Comparison of ENCODE assay signal across 8 cellular contexts in the genomic region with DNA sequence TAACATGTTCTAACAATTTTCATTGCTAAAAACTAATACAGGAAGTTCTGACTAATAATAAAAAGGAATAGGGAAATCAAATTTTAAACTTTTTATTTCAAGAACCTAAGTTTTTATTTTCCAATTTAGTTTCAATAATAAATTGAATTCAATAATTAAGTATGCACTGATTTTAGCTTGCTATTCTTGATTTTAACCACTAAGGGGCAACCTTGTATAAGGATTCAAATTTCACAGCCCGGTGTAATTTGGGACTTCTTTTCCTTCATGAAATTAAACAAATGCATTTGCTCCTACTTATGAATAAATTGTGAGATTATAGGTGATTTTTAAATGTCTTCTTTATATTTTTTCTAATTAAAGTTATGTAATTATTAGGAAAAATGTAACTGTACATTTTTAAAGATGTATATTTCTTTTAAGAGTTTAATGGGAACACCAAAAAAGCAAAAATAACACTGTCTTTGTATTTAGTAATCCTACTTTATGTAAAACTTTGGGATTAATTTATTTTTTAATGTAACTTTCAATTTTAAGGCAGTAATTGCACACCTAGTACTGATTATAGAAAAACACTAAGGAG.
DNase-seq lines count a peak whose midpoint lies in the region; ATAC-seq and TF ChIP-seq lines count a peak whose summit lies in the region.

No MANE protein-coding gene starts in this region.

- TF ChIP-seq POLR2A in sigmoid colon (IDR thresholded peaks at IDR 0.05), result no peak

- no peak overlapping the region for H3K27ac ChIP-seq in Panc1 (ENCODE audit: low read length)
- H3K27ac ChIP-seq in fibroblast of lung (ENCODE audit: insufficient read depth, low read length), result no peak overlapping the region
- H3K27ac ChIP-seq in sigmoid colon, result no peak overlapping the region

- H3K36me3 ChIP-seq in Panc1 (ENCODE audit: control insufficient read depth, insufficient read depth, low read length) (no peaks in the 10 kb centered on the region), fibroblast of lung (ENCODE audit: control insufficient read depth, insufficient read depth, low read length) (no peaks in the 10 kb centered on the region), sigmoid colon (no peaks in the 10 kb centered on the region)

- CTCF ChIA-PET in Panc1 (lab: Charles Lee), result no interaction called here

- H2AFZ ChIP-seq in fibroblast of lung (ENCODE audit: low read length), result no peak overlapping the region

- H3K27me3 ChIP-seq in Panc1 (ENCODE audit: control insufficient read depth, insufficient read depth, low read length) (no peaks in the 10 kb centered on the region), fibroblast of lung (ENCODE audit: control insufficient read depth, insufficient read depth, low read length) (no peaks in the 10 kb centered on the region), sigmoid colon (no peaks in the 10 kb centered on the region)

- in situ Hi-C loops in Panc1 (cut with HindIII; ENCODE audit: low pct_unique_long_range_greater_than_20kb, low sequenced_read_pairs), result no loop called here

- H3K4me1 ChIP-seq in Panc1 (ENCODE audit: control insufficient read depth, insufficient read depth, low read length) (no peaks in the 10 kb centered on the region), fibroblast of lung (ENCODE audit: control insufficient read depth, extremely low read depth, insufficient read depth, low read length) (no peaks in the 10 kb centered on the region), sigmoid colon (no peaks in the 10 kb centered on the region)

- no peak overlapping the region for H3K9ac ChIP-seq in fibroblast of lung (ENCODE audit: insufficient read depth, low read length)

- WGBS in sigmoid colon, 2 donors, result 1 to 3% methylated on average over 1 of the region's 1 CpG

- intact Hi-C loops in Panc1 (cut with micrococcal nuclease; ENCODE audit: unreplicated experiment) (loop anchor here (5.0 kb wide), 1 partner anchor 316 kb away; no protein-coding TSS in a partner anchor), sigmoid colon (cut with DNase I) (loop anchor here (1.0 to 5.0 kb wide), 3 partner anchors 241 to 1078 kb away; a partner anchor contains a TSS)

- POLR2A ChIA-PET in Panc1 (lab: Charles Lee), result no interaction called here

- peak; percentile 45; the same call in 1 of the 2 replicates for TF ChIP-seq CTCF in Panc1 (IDR thresholded peaks at IDR 0.05)
- TF ChIP-seq CTCF in fibroblast of lung (conservative IDR thresholded peaks at IDR 0.05 in 1 of 2, IDR thresholded peaks at IDR 0.05 in 1 of 2; ENCODE audit: low read depth in 1 of 2, low read length in 2 of 2), result peak; percentile 37 to 48
- TF ChIP-seq CTCF in sigmoid colon (IDR thresholded peaks at IDR 0.05), result peak; percentile 46 to 66 (median 58)

- H4K20me1 ChIP-seq in fibroblast of lung (ENCODE audit: control insufficient read depth, extremely low read depth, insufficient read depth, low read length), result no peaks in the 10 kb centered on the region

- TF ChIP-seq EP300 in sigmoid colon (IDR thresholded peaks at IDR 0.05), result no peak

- no TSS peak for BruUV-seq in Panc1 (replicated peaks; lab: Mats Ljungman, UMichigan)

- DNase-seq in DMS114 treated with DMSO at 0.1 percent for 48 hours (lab: John Stamatoyannopoulos, UW; ENCODE audit: unreplicated experiment) (peak; percentile 47), Panc1 (ENCODE audit: low read depth, low spot score) (no peak), fibroblast of lung (ENCODE audit: low read depth in 2 of 2) (peak; percentile 27 to 58), sigmoid colon (no peak), activated T-cell treated with anti-CD3 and anti-CD28 coated beads for 4 hours (no peak)
- no peak for DNase-seq in stimulated activated CD4-positive, alpha-beta T cell treated with anti-CD3 and anti-CD28 coated beads, Interleukin-4, amount 100 ng/mL, for 4 hours

- H3K4me3 ChIP-seq in Panc1 (ENCODE audit: low read depth in 2 of 2, low read length in 2 of 2), result no peak overlapping the region
- H3K4me3 ChIP-seq in fibroblast of lung (replicated peaks in 1 of 4; ENCODE audit: control extremely low read depth in 1 of 4, insufficient read depth in 1 of 4, low read depth in 3 of 4, low read length in 4 of 4), result no peak overlapping the region
- no peak overlapping the region for H3K4me3 ChIP-seq in sigmoid colon

- no peaks in the 10 kb centered on the region for H3K9me3 ChIP-seq in Panc1 (ENCODE audit: control insufficient read depth, insufficient read depth, low read depth, low read length)
- no peaks in the 10 kb centered on the region for H3K9me3 ChIP-seq in fibroblast of lung (ENCODE audit: control insufficient read depth, insufficient read depth, low read depth, low read length)
- H3K9me3 ChIP-seq in sigmoid colon, result no peaks in the 10 kb centered on the region

- ATAC-seq in HG03060 (IDR thresholded peaks at IDR 0.05; ENCODE audit: low read depth, unreplicated experiment), result peak; percentile 49
- ATAC-seq in Panc1, result no peak
- no peak for ATAC-seq in HG03175 (IDR thresholded peaks at IDR 0.05; ENCODE audit: unreplicated experiment)

- no peaks in the 10 kb centered on the region for H3K79me2 ChIP-seq in fibroblast of lung (ENCODE audit: control insufficient read depth, insufficient read depth, low read length)

- no peak overlapping the region for H3K4me2 ChIP-seq in fibroblast of lung (ENCODE audit: extremely low read depth, insufficient read depth, low read length)

Comparison
In these comparisons a context has a peak if more than half of its experiments do, and no peak if none do; other contexts are left out.
1. DNase-seq: peak in DMS114 treated with DMSO at 0.1 percent for 48 hours (single experiment) and fibroblast of lung (2 of 2); none in Panc1 (single experiment), sigmoid colon (single experiment), activated T-cell treated with anti-CD3 and anti-CD28 coated beads for 4 hours (single experiment) and stimulated activated CD4-positive, alpha-beta T cell treated with anti-CD3 and anti-CD28 coated beads, Interleukin-4, amount 100 ng/mL, for 4 hours (0 of 2).
2. Peak in every context shown above with its lines, with median percentiles within 50 percentile points of each other: CTCF ChIP-seq.